ENCODE assay signal across 8 cellular contexts in the genomic region with DNA sequence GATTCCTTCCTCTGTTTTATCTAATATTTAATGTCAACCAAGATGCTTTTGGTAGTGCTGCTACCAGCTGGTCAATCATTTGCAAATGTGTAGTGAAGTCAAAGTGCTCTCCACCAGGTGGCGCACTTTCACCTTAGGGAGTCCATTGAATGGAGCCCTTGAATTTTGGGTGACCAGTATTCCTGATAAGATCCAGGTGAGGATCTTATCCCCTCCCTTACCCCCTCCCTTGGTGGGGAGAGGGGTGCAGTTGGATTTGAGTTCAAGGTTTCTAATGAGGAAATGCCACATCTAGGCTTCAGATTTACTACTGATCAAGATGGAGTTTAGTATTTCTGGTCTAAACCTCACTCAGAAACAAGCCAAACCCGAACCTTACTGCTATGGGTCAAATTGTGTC. TPM values are rescaled to one million over a fixed set of nuclear protein-coding genes. Genes with fewer than 3 reads are reported as not detected.
DNase-seq lines count a peak whose midpoint lies in the region; ATAC-seq, FAIRE-seq and TF ChIP-seq lines count a peak whose summit lies in the region.

No MANE protein-coding gene starts in this region.

- H3K9me3 Mint-ChIP-seq in Calu3 (ENCODE audit: low read depth, unreplicated experiment), result no peaks in the 10 kb centered on the region
- no peaks in the 10 kb centered on the region for H3K9me3 Mint-ChIP-seq in type B pancreatic cell

- H3K27me3 ChIP-seq in gastroesophageal sphincter (peaks cover 22% of the 10 kb centered on the region), pancreas (no peaks in the 10 kb centered on the region)

- no TSS peak for BruUV-seq in Calu3 (replicated peaks; lab: Mats Ljungman, UMichigan)

- H3K4me3 ChIP-seq in gastroesophageal sphincter, result no peak overlapping the region
- H3K4me3 ChIP-seq in pancreas, result no peak overlapping the region

- intact Hi-C loops in Calu3 (cut with micrococcal nuclease; ENCODE audit: unreplicated experiment) (loop anchor here (1.0 kb wide), 2 partner anchors 106 to 204 kb away; no protein-coding TSS in a partner anchor), pancreas (cut with DNase I) (loop anchor here in 2 of 3 donors (2.0 to 10.0 kb wide), 2 partner anchors 97 to 109 kb away; no protein-coding TSS in a partner anchor)

- FAIRE-seq in pancreas (lab: Jason Lieb, UNC), result peak; percentile 53

- TF ChIP-seq CTCF in Calu3 (IDR thresholded peaks at IDR 0.05; ENCODE audit: unreplicated experiment) (peak; percentile 64), gastroesophageal sphincter (IDR thresholded peaks at IDR 0.05) (peak; percentile 83 to 88 (median 86)), pancreas (IDR thresholded peaks at IDR 0.05) (peak; percentile 71 to 87 (median 84)), type B pancreatic cell (conservative IDR thresholded peaks at IDR 0.05) (peak; percentile 99)

- TF ChIP-seq POLR2A in gastroesophageal sphincter (IDR thresholded peaks at IDR 0.05), result no peak

- TF ChIP-seq EP300 in gastroesophageal sphincter (IDR thresholded peaks at IDR 0.05), result no peak

- peaks cover 0 to 14% (median 5%) of the 10 kb centered on the region in 3 donors for H3K4me1 ChIP-seq in gastroesophageal sphincter
- no peaks in the 10 kb centered on the region for H3K4me1 ChIP-seq in pancreas

- H3K36me3 ChIP-seq in gastroesophageal sphincter (no peaks in the 10 kb centered on the region), pancreas (no peaks in the 10 kb centered on the region)

- H3K4me1 Mint-ChIP-seq in Calu3 (ENCODE audit: low read depth, unreplicated experiment), result peaks cover 3% of the 10 kb centered on the region
- H3K4me1 Mint-ChIP-seq in type B pancreatic cell (ENCODE audit: unreplicated experiment), result peaks cover 16% of the 10 kb centered on the region

- CTCF ChIA-PET in Calu3 (lab: Charles Lee), result interaction anchor here (0.6 to 3.1 kb wide), 5 partner anchors 12 to 345 kb away, joined by 3 to 32 read pairs (median 3); partner anchors contain the start of gene E2F6

- H3K36me3 Mint-ChIP-seq in Calu3 (ENCODE audit: insufficient read depth, unreplicated experiment) (peaks cover 1% of the 10 kb centered on the region), type B pancreatic cell (no peaks in the 10 kb centered on the region)

- ATAC-seq in GM21390 (IDR thresholded peaks at IDR 0.05; ENCODE audit: unreplicated experiment) (peak; percentile 73), gastroesophageal sphincter (peak; percentile 58), pancreas (peak; percentile 77 to 89 (median 82))

- DNase-seq in Calu3 (peak; percentile 88), LHCN-M2 (ENCODE audit: low read depth) (peak; percentile 75), SHP77 (lab: John Stamatoyannopoulos, UW) (peak; percentile 91 to 94), pancreas (peak; percentile 74 to 97 (median 88)), type B pancreatic cell (ENCODE audit: extremely low spot score, unreplicated experiment) (peak; percentile 89)
- peak; percentile 75 for DNase-seq in activated gamma-delta T cell treated with anti-CD3 and anti-CD28 coated beads, Interleukin-2, amount 50 U/mL, for 16 hours (ENCODE audit: low read depth)

- no peak overlapping the region for H3K27ac Mint-ChIP-seq in Calu3 (ENCODE audit: unreplicated experiment)
- H3K27ac Mint-ChIP-seq in type B pancreatic cell, result no peak overlapping the region

- 0% methylated on average over 1 of the region's 2 CpGs for WGBS in gastroesophageal sphincter (ENCODE audit: low coverage in 1 of 2), 2 donors
- 27 to 31% methylated on average over 2 of the region's 2 CpGs for WGBS in pancreas, 2 donors

- H3K9me3 ChIP-seq in gastroesophageal sphincter (no peaks in the 10 kb centered on the region), pancreas (no peaks in the 10 kb centered on the region)

- no peak overlapping the region for H3K4me3 Mint-ChIP-seq in Calu3 (ENCODE audit: low read depth, unreplicated experiment)
- no peak overlapping the region for H3K4me3 Mint-ChIP-seq in type B pancreatic cell

- no peak overlapping the region for H3K27ac ChIP-seq in gastroesophageal sphincter
- no peak overlapping the region for H3K27ac ChIP-seq in pancreas

- H3K27me3 Mint-ChIP-seq in Calu3 (ENCODE audit: unreplicated experiment) (peaks cover 34% of the 10 kb centered on the region), type B pancreatic cell (peaks cover 32% of the 10 kb centered on the region)

RNA-seq across cellular contexts. Expression of gene E2F6, which starts 12.0 kb away (rescaled TPM):
- total RNA-seq in Calu3 (2022) (23.8 and 25.6 TPM in 2 replicates), LHCN-M2 (2014; rRNA removed) (21.9 and 23.6 TPM in 2 replicates), gastroesophageal sphincter (10 to 100 TPM; 15.6 to 20.1 (median 19.6) TPM), pancreas (1 to 10 TPM; 3.0 to 6.1 (median 5.0) TPM), type B pancreatic cell (ENCODE audit: low replicate concordance) (14.2 and 19.4 TPM in 2 replicates)
- polyA plus RNA-seq in LHCN-M2 (2012), result 8.9 TPM
- polyA plus RNA-seq in pancreas, result 1 to 10 TPM; 4.7 to 9.6 TPM

RNA-seq across cellular contexts. Expression of gene GREB1, which starts 55.9 kb away (rescaled TPM):
- total RNA-seq in Calu3 (2022) (0.54 and 0.90 TPM in 2 replicates), LHCN-M2 (2014; rRNA removed) (0.38 and 0.57 TPM in 2 replicates), gastroesophageal sphincter (1 to 10 TPM; 3.1 to 8.8 (median 6.5) TPM), pancreas (10 to 100 TPM in 1 of 6 donors, 1 to 10 TPM in 5; 3.5 to 16.1 (median 5.6) TPM), type B pancreatic cell (ENCODE audit: low replicate concordance) (7.5 and 50.5 TPM in 2 replicates)
- 0.29 TPM for polyA plus RNA-seq in LHCN-M2 (2012)
- 1 to 10 TPM; 6.2 to 6.8 TPM for polyA plus RNA-seq in pancreas
